20 cellular contexts compared by ENCODE assay signal in the genomic region with DNA sequence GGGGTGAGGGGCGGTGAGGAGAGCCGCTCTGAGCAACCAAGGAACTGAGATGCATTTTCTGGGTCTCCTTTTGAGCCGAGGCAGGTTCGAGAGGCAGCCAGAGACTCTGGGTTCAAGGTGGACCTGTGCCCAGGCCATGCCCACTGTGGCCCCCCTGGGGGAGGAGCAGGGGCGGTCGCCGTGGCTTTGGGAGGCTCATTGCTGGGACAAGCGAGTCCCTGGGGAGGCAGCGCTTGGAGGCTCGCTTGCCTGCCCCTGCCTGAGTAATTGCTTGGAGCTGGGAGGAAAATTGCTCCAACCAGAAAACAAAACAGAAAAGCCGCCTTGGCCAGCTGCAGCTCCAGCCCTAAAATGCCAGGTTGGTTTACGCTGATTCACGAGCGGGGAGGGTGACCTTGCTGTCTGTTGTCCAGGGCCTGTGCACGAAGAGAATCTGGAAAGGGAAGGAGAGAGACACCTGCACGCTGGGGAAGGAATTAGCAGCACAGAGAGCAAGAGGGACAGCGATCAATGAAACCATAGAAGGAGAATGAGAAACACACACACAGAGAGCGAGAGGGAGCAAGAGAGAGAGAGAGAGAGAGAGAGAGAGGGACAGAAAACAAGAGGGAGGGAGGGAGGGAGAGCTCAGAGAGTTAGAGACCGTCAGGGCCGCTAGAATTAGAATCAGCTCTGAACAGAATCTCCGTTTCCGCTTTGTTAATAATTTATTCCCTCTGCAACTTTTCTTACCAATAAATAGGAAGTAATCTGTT. TPM values are rescaled to one million over a fixed set of nuclear protein-coding genes. Genes with fewer than 3 reads are reported as not detected.
DNase-seq lines count a peak whose midpoint lies in the region; ATAC-seq and TF ChIP-seq lines count a peak whose summit lies in the region.
"Had no signal": no experiment of that assay in that cellular context is flagged by ENCODE, and none has a peak within 500 bp of the region (broad histone marks: within the 10 kb centered on the region; RNA-seq: fewer than 3 reads in every experiment).

No MANE protein-coding gene starts in this region.

- H3K27me3 ChIP-seq in A673 (replicated peaks; ENCODE audit: insufficient read depth, low read depth, low read length, poor library complexity) (no peaks in the 10 kb centered on the region), HUES64 (ENCODE audit: insufficient read depth, low read length) (peaks cover 45% of the 10 kb centered on the region), stomach (peaks cover 0 to 94% (median 41%) of the 10 kb centered on the region in 3 donors), gastroesophageal sphincter (peaks cover 65% of the 10 kb centered on the region)
- H3K27me3 ChIP-seq: MG63 had no signal

- DNase-seq in A673 (ENCODE audit: low spot score) (peak; percentile 33), WTC11 (ENCODE audit: low spot score) (no peak), mesothelial cell of epicardium (ENCODE audit: low spot score in 2 of 2, unreplicated experiment in 2 of 2) (no peak), stomach (no peak), SKM-1 (lab: John Stamatoyannopoulos, UW; ENCODE audit: unreplicated experiment) (no peak)
- DNase-seq: activated CD4-positive, CD25-positive, alpha-beta regulatory T cell treated with anti-CD3 and anti-CD28 coated beads, Interleukin-2, amount 50 U/mL, for 72 hours; Calu3; left ventricle myocardium superior; MG63; natural killer cell; NCI-H524 treated with DMSO at 0.1 percent for 48 hours; RPMI8226; sigmoid colon; stimulated activated CD4-positive, alpha-beta T cell treated with anti-CD3 and anti-CD28 coated beads, Interleukin-4, amount 100 ng/mL, for 24 hours; T-helper 17 cell; upper lobe of right lung had no signal

- no peaks in the 10 kb centered on the region for H3K36me3 Mint-ChIP-seq in WTC11
- H3K36me3 Mint-ChIP-seq in mesothelial cell of epicardium = no peaks in the 10 kb centered on the region
- H3K36me3 Mint-ChIP-seq: natural killer cell had no signal

- TF ChIP-seq CTCF in A673 (conservative IDR thresholded peaks at IDR 0.05; ENCODE audit: low read depth, low read length) (no peak), WTC11 (IDR thresholded peaks at IDR 0.05) (no peak), mesothelial cell of epicardium (IDR thresholded peaks at IDR 0.05; ENCODE audit: unreplicated experiment) (no peak), stomach (IDR thresholded peaks at IDR 0.05) (no peak), gastroesophageal sphincter (IDR thresholded peaks at IDR 0.05) (no peak)

- intact Hi-C loops in A673 (cut with micrococcal nuclease; ENCODE audit: unreplicated experiment) = no loop called here
- intact Hi-C loops in stomach (cut with DNase I; ENCODE audit: low total_unique reads) = no loop called here

- H3K4me3 Mint-ChIP-seq in WTC11 (peak overlapping the region; percentile 50), mesothelial cell of epicardium (no peak overlapping the region)
- H3K4me3 Mint-ChIP-seq: natural killer cell, T-helper 17 cell had no signal

- TF ChIP-seq EP300 in stomach (IDR thresholded peaks at IDR 0.05) = no peak
- TF ChIP-seq EP300 in gastroesophageal sphincter (IDR thresholded peaks at IDR 0.05) = no peak

- H3K4me1 ChIP-seq in A673 (ENCODE audit: insufficient read depth, low read length, poor library complexity, severe bottlenecking) = peaks cover 51% of the 10 kb centered on the region
- H3K4me1 ChIP-seq in HUES64 (ENCODE audit: insufficient read depth, low read length) = peaks cover 36% of the 10 kb centered on the region
- H3K4me1 ChIP-seq in stomach = peaks cover 0 to 7% (median 0%) of the 10 kb centered on the region in 4 donors
- H3K4me1 ChIP-seq in gastroesophageal sphincter = no peaks in the 10 kb centered on the region
- H3K4me1 ChIP-seq: upper lobe of right lung had no signal

- ATAC-seq in WTC11 = no peak
- no peak for ATAC-seq in gastroesophageal sphincter
- ATAC-seq in HG03175 (IDR thresholded peaks at IDR 0.05; ENCODE audit: unreplicated experiment) = no peak
- ATAC-seq: left ventricle myocardium superior, natural killer cell, T-helper 17 cell, upper lobe of right lung had no signal

- CTCF ChIA-PET in A673 (lab: Charles Lee) = no interaction called here
- CTCF ChIA-PET in WTC11 (lab: Charles Lee) = interaction anchor here (0.5 to 8.0 kb wide), 9 partner anchors 17 to 583 kb away, joined by 3 to 140 read pairs (median 4); no protein-coding TSS in a partner anchor

- H3K9me3 Mint-ChIP-seq in WTC11 = no peaks in the 10 kb centered on the region
- H3K9me3 Mint-ChIP-seq in mesothelial cell of epicardium = no peaks in the 10 kb centered on the region
- H3K9me3 Mint-ChIP-seq: natural killer cell had no signal

- WGBS in HUES64 = 23% methylated on average over 19 of the region's 22 CpGs
- 34 to 49% (median 44%) methylated on average over 21 to 22 of the region's 22 CpGs for WGBS in stomach, 5 donors
- 47 to 51% methylated on average over 6 to 15 of the region's 22 CpGs for WGBS in gastroesophageal sphincter (ENCODE audit: low coverage in 1 of 2), 2 donors

- H3K27ac ChIP-seq in A673 (ENCODE audit: low read depth, low read length, poor library complexity, severe bottlenecking) = peak overlapping the region; percentile 89
- H3K27ac ChIP-seq in HUES64 (ENCODE audit: low read depth, low read length) = no peak overlapping the region
- H3K27ac ChIP-seq in stomach = no peak overlapping the region
- no peak overlapping the region for H3K27ac ChIP-seq in gastroesophageal sphincter
- H3K27ac ChIP-seq: sigmoid colon, upper lobe of right lung had no signal

- H3K4me1 Mint-ChIP-seq in WTC11 = peaks cover 49% of the 10 kb centered on the region
- peaks cover 27% of the 10 kb centered on the region for H3K4me1 Mint-ChIP-seq in mesothelial cell of epicardium
- H3K4me1 Mint-ChIP-seq: natural killer cell, T-helper 17 cell had no signal

- no peak overlapping the region for H3K9ac ChIP-seq in HUES64 (ENCODE audit: low read depth, low read length)

- POLR2A ChIA-PET in A673 (lab: Charles Lee; ENCODE audit: low non-redundant PET) = interaction anchor here (0.6 kb wide), 1 partner anchor 627 kb away, joined by 4 read pairs; no protein-coding TSS in a partner anchor
- POLR2A ChIA-PET in WTC11 (lab: Charles Lee) = no interaction called here

- H3K36me3 ChIP-seq in A673 (ENCODE audit: insufficient read depth, low read length, poor library complexity, severe bottlenecking) (no peaks in the 10 kb centered on the region), HUES64 (ENCODE audit: insufficient read depth, low read length) (no peaks in the 10 kb centered on the region), stomach (no peaks in the 10 kb centered on the region), gastroesophageal sphincter (no peaks in the 10 kb centered on the region)
- H3K36me3 ChIP-seq: MG63, sigmoid colon, upper lobe of right lung had no signal

- TF ChIP-seq POLR2A in stomach (IDR thresholded peaks at IDR 0.05) (no peak), gastroesophageal sphincter (IDR thresholded peaks at IDR 0.05) (no peak)

- no peak overlapping the region for H3K27ac Mint-ChIP-seq in WTC11
- H3K27ac Mint-ChIP-seq in mesothelial cell of epicardium = peak overlapping the region; percentile 2
- H3K27ac Mint-ChIP-seq: natural killer cell, T-helper 17 cell had no signal

- H3K9me3 ChIP-seq in A673 (ENCODE audit: low read depth, low read length, poor library complexity, severe bottlenecking) (no peaks in the 10 kb centered on the region), HUES64 (ENCODE audit: insufficient read depth, low read depth, low read length) (no peaks in the 10 kb centered on the region), stomach (no peaks in the 10 kb centered on the region), gastroesophageal sphincter (no peaks in the 10 kb centered on the region)
- H3K9me3 ChIP-seq: MG63, sigmoid colon, upper lobe of right lung had no signal

- no TSS peak for BruUV-seq in A673 (replicated peaks; lab: Mats Ljungman, UMichigan)

- H3K27me3 Mint-ChIP-seq in WTC11 (ENCODE audit: low read depth) (peaks cover 36% of the 10 kb centered on the region), mesothelial cell of epicardium (ENCODE audit: low read depth) (peaks cover 32% of the 10 kb centered on the region)

- no peak overlapping the region for H3K4me3 ChIP-seq in A673 (ENCODE audit: low read depth, low read length, poor library complexity, severe bottlenecking)
- H3K4me3 ChIP-seq in HUES64 (ENCODE audit: low read length) = peak overlapping the region; percentile 21; the same call in 1 of the 2 replicates
- H3K4me3 ChIP-seq in stomach = no peak overlapping the region
- H3K4me3 ChIP-seq in gastroesophageal sphincter = no peak overlapping the region
- H3K4me3 ChIP-seq: MG63, sigmoid colon, upper lobe of right lung had no signal

TF ChIP-seq in WTC11, 78 proteins besides CTCF, POLR2A, EP300 and RAD21:
- TF ChIP-seq ZNF138 (CRISPR knock-in tag; conservative IDR thresholded peaks at IDR 0.05) (no peak), NFYB (CRISPR knock-in tag; conservative IDR thresholded peaks at IDR 0.05; ENCODE audit: low read depth) (no peak)
- TF ChIP-seq, protein P1, sequence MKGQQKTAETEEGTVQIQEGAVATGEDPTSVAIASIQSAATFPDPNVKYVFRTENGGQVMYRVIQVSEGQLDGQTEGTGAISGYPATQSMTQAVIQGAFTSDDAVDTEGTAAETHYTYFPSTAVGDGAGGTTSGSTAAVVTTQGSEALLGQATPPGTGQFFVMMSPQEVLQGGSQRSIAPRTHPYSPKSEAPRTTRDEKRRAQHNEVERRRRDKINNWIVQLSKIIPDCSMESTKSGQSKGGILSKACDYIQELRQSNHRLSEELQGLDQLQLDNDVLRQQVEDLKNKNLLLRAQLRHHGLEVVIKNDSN (CRISPR knock-in tag; IDR thresholded peaks at IDR 0.05) = no peak

RNA-seq across cellular contexts. Expression of gene NTNG2, which starts 25.3 kb away (rescaled TPM):
- total RNA-seq in A673 (2021) = 1.5 and 3.0 TPM in 2 replicates
- polyA plus RNA-seq in HUES64 (2013, experiment 1 of 2) = 0.45 TPM
- polyA plus RNA-seq in HUES64 (2013, experiment 2 of 2) = 1.3 TPM
- total RNA-seq in WTC11 (2021) = 3.1 to 4.2 TPM (median 3.3 TPM) in 3 replicates
- total RNA-seq in mesothelial cell of epicardium = 6.4 to 8.3 TPM (median 8.1 TPM) in 3 replicates
- total RNA-seq in stomach = 1 to 10 TPM in 2 of 5 donors, under 1 TPM in 2, not detected in 1; under 0.01 to 8.1 (median 3.9) TPM
- polyA plus RNA-seq in stomach = under 1 TPM; 0.20 to 0.37 (median 0.31) TPM
- 1 to 10 TPM in 3 of 4 donors, under 1 TPM in 1; 0.81 to 1.6 (median 1.3) TPM for total RNA-seq in gastroesophageal sphincter
- total RNA-seq: Calu3, HT-29 had no signal
